8 cellular contexts compared by ENCODE assay signal in genomic region chr11:46296520-46297448, GRCh38. TPM values are rescaled to one million over a fixed set of nuclear protein-coding genes. Genes with fewer than 3 reads are reported as not detected.
DNase-seq lines count a peak whose midpoint lies in the region; FAIRE-seq and TF ChIP-seq lines count a peak whose summit lies in the region.

No MANE protein-coding gene starts in this region.

- peak overlapping the region; percentile 87 for H3K4me3 Mint-ChIP-seq in HFFc6

- H3K27ac Mint-ChIP-seq in HFFc6 = peak overlapping the region; percentile 92

- H3K4me1 Mint-ChIP-seq in HFFc6 (ENCODE audit: low read depth) = peaks cover 82% of the 10 kb centered on the region

- H3K27me3 Mint-ChIP-seq in HFFc6 (ENCODE audit: insufficient read depth) = peaks cover 5% of the 10 kb centered on the region

- peak; percentile 62 for DNase-seq in AG08395 (ENCODE audit: low spot score)
- peak; percentile 81 for DNase-seq in HFFc6
- peak; percentile 98 for DNase-seq in amniotic epithelial cell (ENCODE audit: low read depth)
- DNase-seq in iPS-NIHi11 (ENCODE audit: low spot score) = peak; percentile 86
- DNase-seq in urothelium cell line (ENCODE audit: low spot score) = peak; percentile 85
- DNase-seq in NCI-H1048 (lab: John Stamatoyannopoulos, UW) = no peak
- DNase-seq in middle frontal gyrus (ENCODE audit: extremely low spot score, low spot score) = no peak
- DNase-seq in pons (ENCODE audit: low spot score) = no peak

- H3K9me3 Mint-ChIP-seq in HFFc6 = no peaks in the 10 kb centered on the region

- no peak for FAIRE-seq in urothelium cell line (lab: Jason Lieb, UNC)

- H3K36me3 Mint-ChIP-seq in HFFc6 (ENCODE audit: low read depth) = peaks cover 11% of the 10 kb centered on the region

- TF ChIP-seq CTCF in HFFc6 (IDR thresholded peaks at IDR 0.05) = peak; percentile 83

RNA-seq across cellular contexts. Expression of gene CREB3L1, which starts 19.3 kb away (rescaled TPM):
- 100 to 1,000 TPM; 282 to 328 (median 310) TPM for total RNA-seq in HFFc6 (2021; fragmentation: NEBNext Ultra II Directional; extraction: Animal tissue kit (Norgen Biotek cat#: 25700))

RNA-seq across cellular contexts. Expression of gene DGKZ, which starts 50.5 kb away (rescaled TPM):
- total RNA-seq in HFFc6 (2021; fragmentation: NEBNext Ultra II Directional; extraction: Animal tissue kit (Norgen Biotek cat#: 25700)) = 10 to 100 TPM; 40.4 to 49.8 (median 46.2) TPM

Comparison
In these comparisons a context has a peak if more than half of its experiments do, and no peak if none do; other contexts are left out.
1. DNase-seq: peak in AG08395 (single experiment), HFFc6 (single experiment), amniotic epithelial cell (single experiment), iPS-NIHi11 (single experiment) and urothelium cell line (single experiment); none in NCI-H1048 (single experiment), middle frontal gyrus (single experiment) and pons (single experiment).